In genomic region chr13:107480130-107480529, GRCh38 we compare ENCODE assay signal across 1 cellular context.
TF ChIP-seq lines count a peak whose summit lies in the region.

No MANE protein-coding gene starts in this region.

TF ChIP-seq in GM23338, 12 proteins besides CTCF, POLR2A, EP300 and RAD21 (continued from another document):
- TF ChIP-seq, protein P1, sequence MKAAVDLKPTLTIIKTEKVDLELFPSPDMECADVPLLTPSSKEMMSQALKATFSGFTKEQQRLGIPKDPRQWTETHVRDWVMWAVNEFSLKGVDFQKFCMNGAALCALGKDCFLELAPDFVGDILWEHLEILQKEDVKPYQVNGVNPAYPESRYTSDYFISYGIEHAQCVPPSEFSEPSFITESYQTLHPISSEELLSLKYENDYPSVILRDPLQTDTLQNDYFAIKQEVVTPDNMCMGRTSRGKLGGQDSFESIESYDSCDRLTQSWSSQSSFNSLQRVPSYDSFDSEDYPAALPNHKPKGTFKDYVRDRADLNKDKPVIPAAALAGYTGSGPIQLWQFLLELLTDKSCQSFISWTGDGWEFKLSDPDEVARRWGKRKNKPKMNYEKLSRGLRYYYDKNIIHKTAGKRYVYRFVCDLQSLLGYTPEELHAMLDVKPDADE (IDR thresholded peaks at IDR 0.05): no peak
- no peak for TF ChIP-seq NANOG (IDR thresholded peaks at IDR 0.05; ENCODE audit: borderline replicate concordance)
- TF ChIP-seq REST (IDR thresholded peaks at IDR 0.05; ENCODE audit: unreplicated experiment): no peak
